9 cellular contexts compared by ENCODE assay signal in genomic region chr1:9400425-9401079, GRCh38.
DNase-seq lines count a peak whose midpoint lies in the region; ATAC-seq and TF ChIP-seq lines count a peak whose summit lies in the region.
"Had no signal": no experiment of that assay in that cellular context is flagged by ENCODE, and none has a peak within 500 bp of the region (broad histone marks: within the 10 kb centered on the region; RNA-seq: fewer than 3 reads in every experiment).

No MANE protein-coding gene starts in this region.

- no peak overlapping the region for H3K27ac Mint-ChIP-seq in activated CD8-positive, alpha-beta T cell treated with anti-CD3 and anti-CD28 coated beads, Interleukin-2, amount 10 ng/mL, durations not matched to agents 7 days and 5 days
- H3K27ac Mint-ChIP-seq in immature natural killer cell, result no peak overlapping the region

- POLR2A ChIA-PET in activated CD8-positive, alpha-beta T cell treated with anti-CD3 and anti-CD28 coated beads, Interleukin-2, amount 10 ng/mL, durations not matched to agents 7 days and 5 days (lab: Charles Lee), result no interaction called here

- peaks cover 5% of the 10 kb centered on the region for H3K27me3 Mint-ChIP-seq in activated CD8-positive, alpha-beta T cell treated with anti-CD3 and anti-CD28 coated beads, Interleukin-2, amount 10 ng/mL, durations not matched to agents 7 days and 5 days (ENCODE audit: low read depth)
- H3K27me3 Mint-ChIP-seq in immature natural killer cell (ENCODE audit: low read depth in 3 of 3), result peaks cover 0 to 7% (median 2%) of the 10 kb centered on the region in 3 donors

- intact Hi-C loops in upper lobe of right lung (cut with DNase I), result no loop called here

- CTCF ChIA-PET in activated CD8-positive, alpha-beta T cell treated with anti-CD3 and anti-CD28 coated beads, Interleukin-2, amount 10 ng/mL, durations not matched to agents 7 days and 5 days (lab: Charles Lee), result interaction anchor here (1.0 to 1.9 kb wide), 4 partner anchors 22 to 134 kb away, joined by 3 to 5 read pairs (median 4); no protein-coding TSS in a partner anchor

- H3K4me1 Mint-ChIP-seq in activated CD8-positive, alpha-beta T cell treated with anti-CD3 and anti-CD28 coated beads, Interleukin-2, amount 10 ng/mL, durations not matched to agents 7 days and 5 days (ENCODE audit: low read depth), result peaks cover 11% of the 10 kb centered on the region
- H3K4me1 Mint-ChIP-seq in immature natural killer cell, result peaks cover 8% of the 10 kb centered on the region in 2 donors

- no peak for TF ChIP-seq CTCF in upper lobe of right lung (IDR thresholded peaks at IDR 0.05)

- no peaks in the 10 kb centered on the region for H3K9me3 Mint-ChIP-seq in activated CD8-positive, alpha-beta T cell treated with anti-CD3 and anti-CD28 coated beads, Interleukin-2, amount 10 ng/mL, durations not matched to agents 7 days and 5 days (ENCODE audit: insufficient read depth)
- H3K9me3 Mint-ChIP-seq in immature natural killer cell, result no peaks in the 10 kb centered on the region

- H3K36me3 ChIP-seq in upper lobe of right lung, result no peaks in the 10 kb centered on the region

- no peaks in the 10 kb centered on the region for H3K36me3 Mint-ChIP-seq in activated CD8-positive, alpha-beta T cell treated with anti-CD3 and anti-CD28 coated beads, Interleukin-2, amount 10 ng/mL, durations not matched to agents 7 days and 5 days (ENCODE audit: low read depth)
- H3K36me3 Mint-ChIP-seq in immature natural killer cell, result no peaks in the 10 kb centered on the region

- H3K27me3 ChIP-seq in upper lobe of right lung, result no peaks in the 10 kb centered on the region

- DNase-seq in activated gamma-delta T cell treated with Interleukin-2 at 50 U/mL for 16 hours (peak; percentile 34), activated gamma-delta T cell (lab: John Stamatoyannopoulos, UW) (no peak), immature natural killer cell (peak; percentile 15 to 26 (median 20)), upper lobe of right lung (no peak), NAMALWA (ENCODE audit: low spot score) (no peak)
- DNase-seq in activated CD8-positive, alpha-beta T cell treated with anti-CD3 and anti-CD28 coated beads, Interleukin-2, amount 10 ng/mL, durations not matched to agents 7 days and 5 days, result peak; percentile 36

- H3K4me1 ChIP-seq in upper lobe of right lung, result peaks cover 20% of the 10 kb centered on the region

- ATAC-seq in activated CD8-positive, alpha-beta T cell treated with anti-CD3 and anti-CD28 coated beads, Interleukin-2, amount 10 ng/mL, durations not matched to agents 7 days and 5 days, result peak; percentile 71
- ATAC-seq in upper lobe of right lung (peak; percentile 5), GM19023 (IDR thresholded peaks at IDR 0.05; ENCODE audit: unreplicated experiment) (no peak), GM21381 (IDR thresholded peaks at IDR 0.05; ENCODE audit: unreplicated experiment) (no peak)

- H3K9me3 ChIP-seq in upper lobe of right lung, result no peaks in the 10 kb centered on the region

- H3K4me3 ChIP-seq in upper lobe of right lung, result no peak overlapping the region

- H3K4me3 Mint-ChIP-seq in activated CD8-positive, alpha-beta T cell treated with anti-CD3 and anti-CD28 coated beads, Interleukin-2, amount 10 ng/mL, durations not matched to agents 7 days and 5 days, result no peak overlapping the region
- H3K4me3 Mint-ChIP-seq in immature natural killer cell, result no peak overlapping the region

- H3K27ac ChIP-seq in upper lobe of right lung, result peak overlapping the region; percentile 17
- H3K27ac ChIP-seq: C4-2B had no signal

Comparison
In these comparisons a context has a peak if more than half of its experiments do, and no peak if none do; other contexts are left out.
1. DNase-seq: peak in activated gamma-delta T cell treated with Interleukin-2 at 50 U/mL for 16 hours (single experiment), activated CD8-positive, alpha-beta T cell treated with anti-CD3 and anti-CD28 coated beads, Interleukin-2, amount 10 ng/mL, durations not matched to agents 7 days and 5 days (single experiment) and immature natural killer cell (3 of 3); none in activated gamma-delta T cell (single experiment), upper lobe of right lung (single experiment) and NAMALWA (single experiment).
2. ATAC-seq: peak in activated CD8-positive, alpha-beta T cell treated with anti-CD3 and anti-CD28 coated beads, Interleukin-2, amount 10 ng/mL, durations not matched to agents 7 days and 5 days (single experiment) and upper lobe of right lung (single experiment); none in GM19023 (single experiment) and GM21381 (single experiment).